ENCODE assay signal across 14 cellular contexts in the genomic region with DNA sequence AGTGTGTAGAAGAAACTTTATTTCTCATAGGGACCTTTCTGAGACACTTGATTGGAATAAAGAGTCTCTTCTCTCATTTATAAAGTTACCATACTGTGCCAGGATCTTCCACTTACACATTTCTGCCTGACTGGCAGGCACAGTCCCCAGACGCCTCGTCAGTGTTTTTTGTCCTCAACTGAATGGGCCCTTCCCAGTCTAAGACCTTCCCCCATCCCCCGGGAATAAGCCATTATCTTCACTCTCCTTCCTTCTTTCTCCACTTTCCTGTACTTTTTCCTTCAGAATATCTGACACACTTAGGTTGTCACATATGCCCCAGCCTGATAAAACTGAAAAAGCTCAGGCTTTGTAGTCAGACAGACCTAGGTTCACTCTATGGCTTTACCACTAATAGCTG. TPM values are rescaled to one million over a fixed set of nuclear protein-coding genes. Genes with fewer than 3 reads are reported as not detected.
"Had no signal": no experiment of that assay in that cellular context is flagged by ENCODE, and none has a peak within 500 bp of the region (broad histone marks: within the 10 kb centered on the region; RNA-seq: fewer than 3 reads in every experiment).

No MANE protein-coding gene starts in this region.

- H3K4me3 ChIP-seq: body of pancreas, hepatocyte, lung, mucosa of descending colon, upper lobe of right lung had no signal

- H3K27ac ChIP-seq: body of pancreas, hepatocyte, upper lobe of right lung had no signal

- H3K79me2 ChIP-seq: hepatocyte had no signal

- H3K27me3 Mint-ChIP-seq: activated naive CD4-positive, alpha-beta T cell treated with anti-CD3 and anti-CD28 coated beads, Interleukin-2, amount 50 U/mL, for 24 hours; dendritic cell treated with granulocyte-macrophage colony-stimulating factor and Interleukin-4, amounts not matched to agents 40 ng/mL and 50 ng/mL, for 4 days; effector memory CD8-positive, alpha-beta T cell; naive thymus-derived CD8-positive, alpha-beta T cell had no signal

- H3K27me3 ChIP-seq: body of pancreas, hepatocyte, upper lobe of right lung had no signal

- ATAC-seq: body of pancreas; effector memory CD8-positive, alpha-beta T cell; mucosa of descending colon; naive thymus-derived CD8-positive, alpha-beta T cell; stimulated activated naive CD8-positive, alpha-beta T cell treated with anti-CD3 and anti-CD28 coated beads, Interleukin-15, Interleukin-2, amounts not matched to agents 100 U/mL and 50 U/mL, for 24 hours; upper lobe of right lung had no signal

- DNase-seq: activated T-cell treated with anti-CD3 and anti-CD28 coated beads, Interleukin-2, amount 50 U/mL, for 1 hour; body of pancreas; effector memory CD8-positive, alpha-beta T cell; mucosa of descending colon; naive thymus-derived CD8-positive, alpha-beta T cell; stimulated activated CD4-positive, alpha-beta T cell treated with anti-CD3 and anti-CD28 coated beads, Interleukin-2, amount 100 ng/mL, for 48 hours; stimulated activated CD8-positive, alpha-beta memory T cell treated with anti-CD3 and anti-CD28 coated beads, Interleukin-4, amount 100 ng/mL, for 48 hours; stimulated activated naive CD8-positive, alpha-beta T cell treated with anti-CD3 and anti-CD28 coated beads, Interleukin-15, Interleukin-2, amounts not matched to agents 100 U/mL and 50 U/mL, for 24 hours; T-helper 2 cell; upper lobe of right lung had no signal

- H3K9me3 Mint-ChIP-seq: activated naive CD4-positive, alpha-beta T cell treated with anti-CD3 and anti-CD28 coated beads, Interleukin-2, amount 50 U/mL, for 24 hours; dendritic cell treated with granulocyte-macrophage colony-stimulating factor and Interleukin-4, amounts not matched to agents 40 ng/mL and 50 ng/mL, for 4 days; effector memory CD8-positive, alpha-beta T cell had no signal

- H2AFZ ChIP-seq: hepatocyte had no signal

- H3K27ac Mint-ChIP-seq: activated naive CD4-positive, alpha-beta T cell treated with anti-CD3 and anti-CD28 coated beads, Interleukin-2, amount 50 U/mL, for 24 hours; dendritic cell treated with granulocyte-macrophage colony-stimulating factor and Interleukin-4, amounts not matched to agents 40 ng/mL and 50 ng/mL, for 4 days had no signal

- H3K36me3 ChIP-seq: upper lobe of right lung had no signal

- H3K9me3 ChIP-seq: body of pancreas, mucosa of descending colon, upper lobe of right lung had no signal

- H3K4me3 Mint-ChIP-seq: activated naive CD4-positive, alpha-beta T cell treated with anti-CD3 and anti-CD28 coated beads, Interleukin-2, amount 50 U/mL, for 24 hours; dendritic cell treated with granulocyte-macrophage colony-stimulating factor and Interleukin-4, amounts not matched to agents 40 ng/mL and 50 ng/mL, for 4 days; effector memory CD8-positive, alpha-beta T cell; naive thymus-derived CD8-positive, alpha-beta T cell had no signal

- H3K4me2 ChIP-seq: hepatocyte had no signal

- H3K4me1 ChIP-seq: body of pancreas, upper lobe of right lung had no signal

RNA-seq across cellular contexts. Expression of a gene that starts 35.3 kb away (rescaled TPM):
- polyA plus RNA-seq: naive thymus-derived CD8-positive, alpha-beta T cell had no signal
